11 cellular contexts compared by ENCODE assay signal in genomic region chr16:88809676-88810165, GRCh38. TPM values are rescaled to one million over a fixed set of nuclear protein-coding genes. Genes with fewer than 3 reads are reported as not detected.
A peak's percentile ranks its signal among the peaks of the same experiment; 100 is the strongest.
DNase-seq lines count a peak whose midpoint lies in the region; ATAC-seq, FAIRE-seq and TF ChIP-seq lines count a peak whose summit lies in the region.
"Had no signal": no experiment of that assay in that cellular context is flagged by ENCODE, and none has a peak within 500 bp of the region (broad histone marks: within the 10 kb centered on the region; RNA-seq: fewer than 3 reads in every experiment).

No MANE protein-coding gene starts in this region.

- peaks cover 44% of the 10 kb centered on the region for H3K4me1 ChIP-seq in DOHH2 (ENCODE audit: control insufficient read depth, low read length)
- H3K4me1 ChIP-seq in HUES48 (ENCODE audit: control insufficient read depth, insufficient read depth, low read length): peaks cover 7% of the 10 kb centered on the region; the same call in 1 of the 2 replicates
- peaks cover 0 to 9% of the 10 kb centered on the region in 2 donors for H3K4me1 ChIP-seq in small intestine (ENCODE audit: control insufficient read depth in 2 of 2, insufficient read depth in 1 of 2, low read depth in 1 of 2, low read length in 1 of 2)

- peak overlapping the region; percentile 95 for H3K4me2 ChIP-seq in DOHH2 (ENCODE audit: low read length)

- peaks cover 10% of the 10 kb centered on the region for H3F3A ChIP-seq in DOHH2 (ENCODE audit: control insufficient read depth, insufficient read depth)

- no peak for DNase-seq in naive B cell
- DNase-seq in small intestine: no peak
- no peak for DNase-seq in OCI-M1 (lab: John Stamatoyannopoulos, UW)
- DNase-seq in COLO829 (ENCODE audit: low spot score): no peak
- DNase-seq: gastrocnemius medialis, NCI-H748 treated with DMSO at 0.1 percent for 48 hours, nucleus accumbens had no signal

- H3K27me3 ChIP-seq in DOHH2 (ENCODE audit: control insufficient read depth, low read length): no peaks in the 10 kb centered on the region
- H3K27me3 ChIP-seq in HUES48 (ENCODE audit: control insufficient read depth, insufficient read depth, low read length): no peaks in the 10 kb centered on the region
- no peaks in the 10 kb centered on the region for H3K27me3 ChIP-seq in small intestine (ENCODE audit: control insufficient read depth in 2 of 2, insufficient read depth in 2 of 2, low read length in 2 of 2)

- peaks cover 53% of the 10 kb centered on the region for H3K79me2 ChIP-seq in DOHH2 (ENCODE audit: control insufficient read depth, low read length)

- H3K27ac ChIP-seq in DOHH2 (ENCODE audit: low read depth, low read length) (peak overlapping the region; percentile 81), HUES48 (ENCODE audit: low read depth, low read length) (peak overlapping the region; percentile 3), small intestine (ENCODE audit: low read depth in 1 of 2, low read length in 1 of 2) (no peak overlapping the region)

- H3K36me3 ChIP-seq in DOHH2 (ENCODE audit: control insufficient read depth, low read length) (peaks cover 66% of the 10 kb centered on the region), HUES48 (ENCODE audit: control insufficient read depth, insufficient read depth, low read length) (peaks cover 60% of the 10 kb centered on the region), small intestine (ENCODE audit: control insufficient read depth in 2 of 2, insufficient read depth in 2 of 2, low read length in 2 of 2) (no peaks in the 10 kb centered on the region)

- H3K36me3 Mint-ChIP-seq in activated T-helper 17 cell treated with anti-CD3 and anti-CD28 coated beads, Interleukin-2, amount 50 U/mL, for 72 hours (ENCODE audit: low read depth): peaks cover 67% of the 10 kb centered on the region
- no peaks in the 10 kb centered on the region for H3K36me3 Mint-ChIP-seq in naive B cell

- no peak for TF ChIP-seq CTCF in DOHH2 (IDR thresholded peaks at IDR 0.05; ENCODE audit: low read depth, low read length, poor library complexity, severe bottlenecking)

- no peak for FAIRE-seq in small intestine (lab: Jason Lieb, UNC)

- H3K9me2 ChIP-seq in DOHH2 (replicated peaks; ENCODE audit: control insufficient read depth, low read length): no peaks in the 10 kb centered on the region

- H3K4me3 ChIP-seq in DOHH2 (ENCODE audit: low read length) (peak overlapping the region; percentile 87), HUES48 (ENCODE audit: low read depth, low read length) (0 out of 2 replicates have a peak overlapping the region, but pooled peaks have one; percentile 91), small intestine (ENCODE audit: low read depth in 1 of 2, low read length in 2 of 2) (no peak overlapping the region)

- H3K4me3 Mint-ChIP-seq in activated T-helper 17 cell treated with anti-CD3 and anti-CD28 coated beads, Interleukin-2, amount 50 U/mL, for 72 hours: peak overlapping the region; percentile 84
- H3K4me3 Mint-ChIP-seq in naive B cell: peak overlapping the region in 5 of 8 donors; percentile 72 to 95 (median 93)

- WGBS in small intestine, 3 donors: 75 to 81% (median 78%) methylated on average over 10 of the region's 10 CpGs

- ATAC-seq in activated T-helper 17 cell treated with anti-CD3 and anti-CD28 coated beads, Interleukin-2, amount 50 U/mL, for 72 hours (replicated peaks): no peak
- ATAC-seq in naive B cell (ENCODE audit: low read depth in 2 of 2): no peak
- ATAC-seq in GM18858 (IDR thresholded peaks at IDR 0.05; ENCODE audit: unreplicated experiment): no peak
- ATAC-seq: gastrocnemius medialis had no signal

- peaks cover 7% of the 10 kb centered on the region for H3K4me1 Mint-ChIP-seq in activated T-helper 17 cell treated with anti-CD3 and anti-CD28 coated beads, Interleukin-2, amount 50 U/mL, for 72 hours
- H3K4me1 Mint-ChIP-seq in naive B cell: peaks cover 12 to 35% (median 14%) of the 10 kb centered on the region in 3 donors

- no peaks in the 10 kb centered on the region for H3K9me3 Mint-ChIP-seq in activated T-helper 17 cell treated with anti-CD3 and anti-CD28 coated beads, Interleukin-2, amount 50 U/mL, for 72 hours
- no peaks in the 10 kb centered on the region for H3K9me3 Mint-ChIP-seq in naive B cell

- no peak overlapping the region for H3K9ac ChIP-seq in HUES48 (ENCODE audit: low read depth, low read length)

- H3K9me3 ChIP-seq in DOHH2 (ENCODE audit: control insufficient read depth, insufficient read depth, low read length) (peaks cover 7% of the 10 kb centered on the region; the same call in 1 of the 2 replicates), HUES48 (ENCODE audit: control insufficient read depth, insufficient read depth, low read length) (no peaks in the 10 kb centered on the region), small intestine (ENCODE audit: control insufficient read depth, low read depth) (no peaks in the 10 kb centered on the region)
- H3K9me3 ChIP-seq: gastrocnemius medialis had no signal

- no peaks in the 10 kb centered on the region for H3K27me3 Mint-ChIP-seq in activated T-helper 17 cell treated with anti-CD3 and anti-CD28 coated beads, Interleukin-2, amount 50 U/mL, for 72 hours
- no peaks in the 10 kb centered on the region for H3K27me3 Mint-ChIP-seq in naive B cell

- H4K20me1 ChIP-seq in DOHH2 (ENCODE audit: control insufficient read depth, insufficient read depth, low read depth, low read length): peaks cover 6% of the 10 kb centered on the region; the same call in 1 of the 2 replicates

- H3K27ac Mint-ChIP-seq in activated T-helper 17 cell treated with anti-CD3 and anti-CD28 coated beads, Interleukin-2, amount 50 U/mL, for 72 hours: peak overlapping the region; percentile 89
- H3K27ac Mint-ChIP-seq in naive B cell: no peak overlapping the region

RNA-seq across cellular contexts. Expression of gene APRT, which starts 2.0 kb away (rescaled TPM):
- total RNA-seq in activated T-helper 17 cell treated with anti-CD3 and anti-CD28 coated beads, Interleukin-2, amount 50 U/mL, for 72 hours: 100 to 1,000 TPM; 132 to 139 TPM
- polyA plus RNA-seq in naive B cell (ENCODE audit: low read depth in 6 of 6) (100 to 1,000 TPM; 330 to 484 (median 384) TPM), small intestine (100 to 1,000 TPM; 197 to 255 (median 247) TPM)

RNA-seq across cellular contexts. Expression of gene CDT1, which starts 6.1 kb away (rescaled TPM):
- 100 to 1,000 TPM in 1 of 2 donors, 10 to 100 TPM in 1; 96.6 to 141 TPM for total RNA-seq in activated T-helper 17 cell treated with anti-CD3 and anti-CD28 coated beads, Interleukin-2, amount 50 U/mL, for 72 hours
- polyA plus RNA-seq in naive B cell (ENCODE audit: low read depth in 6 of 6) (under 1 TPM in 5 of 6 donors, not detected in 1; 0.08 to 0.27 (median 0.17) TPM), small intestine (10 to 100 TPM in 1 of 3 donors, 1 to 10 TPM in 2; 1.1 to 16.7 (median 2.2) TPM)

RNA-seq across cellular contexts. Expression of gene PIEZO1, which starts 24.7 kb away (rescaled TPM):
- 100 to 1,000 TPM; 197 to 326 TPM for total RNA-seq in activated T-helper 17 cell treated with anti-CD3 and anti-CD28 coated beads, Interleukin-2, amount 50 U/mL, for 72 hours
- polyA plus RNA-seq in naive B cell (ENCODE audit: low read depth in 6 of 6) (10 to 100 TPM in 2 of 6 donors, 1 to 10 TPM in 4; 4.0 to 17.2 (median 6.2) TPM), small intestine (10 to 100 TPM; 22.8 to 95.0 (median 27.8) TPM)

RNA-seq across cellular contexts. Expression of gene GALNS, which starts 47.0 kb away (rescaled TPM):
- 10 to 100 TPM; 37.6 to 73.0 TPM for total RNA-seq in activated T-helper 17 cell treated with anti-CD3 and anti-CD28 coated beads, Interleukin-2, amount 50 U/mL, for 72 hours
- polyA plus RNA-seq in naive B cell (ENCODE audit: low read depth in 6 of 6) (10 to 100 TPM in 3 of 6 donors, 1 to 10 TPM in 3; 6.1 to 21.4 (median 9.5) TPM), small intestine (10 to 100 TPM; 28.3 to 35.4 (median 32.4) TPM)

RNA-seq across cellular contexts. Expression of gene TRAPPC2L, which starts 47.2 kb away (rescaled TPM):
- 10 to 100 TPM; 51.1 to 73.9 TPM for total RNA-seq in activated T-helper 17 cell treated with anti-CD3 and anti-CD28 coated beads, Interleukin-2, amount 50 U/mL, for 72 hours
- polyA plus RNA-seq in naive B cell (ENCODE audit: low read depth in 6 of 6): 100 to 1,000 TPM in 1 of 6 donors, 10 to 100 TPM in 5; 87.3 to 100 (median 90.9) TPM
- 10 to 100 TPM; 46.6 to 84.8 (median 60.6) TPM for polyA plus RNA-seq in small intestine

Comparison
In these comparisons a context has a peak if more than half of its experiments do, and no peak if none do; other contexts are left out.
1. H3K27ac ChIP-seq: peak in DOHH2 (single experiment) and HUES48 (single experiment); none in small intestine (0 of 2).
2. H3K4me3 ChIP-seq: peak in DOHH2 (single experiment) and HUES48 (single experiment); none in small intestine (0 of 2).